In the genomic region with DNA sequence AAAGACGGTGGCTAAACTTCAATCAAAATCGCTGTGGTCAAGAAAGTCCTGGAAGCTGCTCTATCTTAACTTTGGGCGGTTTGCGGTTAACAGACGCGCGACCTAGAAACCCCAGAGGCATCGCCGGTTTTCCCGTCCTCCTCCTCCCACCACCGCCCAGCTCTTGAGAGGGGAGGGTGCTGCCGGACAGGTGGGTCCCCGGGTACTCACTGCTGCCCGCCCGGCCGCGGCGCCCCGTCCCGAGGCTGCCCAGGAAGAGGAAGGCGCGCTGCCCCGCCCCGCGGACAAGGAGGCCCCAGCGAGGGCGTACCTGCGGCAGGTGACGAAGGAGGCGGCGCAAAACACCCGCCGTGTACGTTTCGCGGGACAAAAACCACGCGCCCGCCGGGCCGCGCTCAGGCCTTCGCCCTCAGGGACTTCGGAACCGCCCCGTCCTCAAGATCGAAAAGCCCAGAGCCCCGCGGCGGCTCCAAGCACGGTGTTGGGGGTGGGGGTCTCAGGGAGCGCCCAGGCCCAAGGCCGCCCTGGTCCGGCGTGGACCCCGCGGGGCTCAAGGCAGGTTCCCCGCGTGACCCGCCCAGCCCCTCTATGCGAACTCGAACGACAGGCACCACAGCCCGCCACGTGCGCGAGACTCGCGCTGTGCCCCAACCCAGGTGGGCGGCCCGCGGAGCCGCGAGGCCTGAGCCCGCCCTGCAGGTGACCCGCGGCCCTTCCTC, we compare ENCODE assay signal across 8 cellular contexts. TPM values are rescaled to one million over a fixed set of nuclear protein-coding genes. Genes with fewer than 3 reads are reported as not detected.
DNase-seq lines count a peak whose midpoint lies in the region; ATAC-seq and TF ChIP-seq lines count a peak whose summit lies in the region.

TSS of gene SH3YL1 (minus strand) at position 259 of the 719 bp plus-strand sequence. CDS start at position 211, 48 bp downstream.

- H3K27me3 ChIP-seq in DOHH2 (ENCODE audit: control insufficient read depth, low read length) (no peaks in the 10 kb centered on the region), HCT116 (ENCODE audit: insufficient read depth, low read length) (no peaks in the 10 kb centered on the region), thyroid gland (no peaks in the 10 kb centered on the region)

- 0 to 1% methylated on average over 3 to 30 of the region's 77 CpGs for WGBS in thyroid gland, 2 donors

- peaks cover 32% of the 10 kb centered on the region for H4K20me1 ChIP-seq in DOHH2 (ENCODE audit: control insufficient read depth, insufficient read depth, low read depth, low read length)
- peaks cover 18% of the 10 kb centered on the region; the same call in 1 of the 2 replicates for H4K20me1 ChIP-seq in HCT116 (ENCODE audit: insufficient read depth)

- H3K4me3 ChIP-seq in DOHH2 (ENCODE audit: low read length) (peak within 1 kb of the TSS; percentile 100), HCT116 (replicated peaks in 1 of 2; ENCODE audit: low read depth in 1 of 2, low read length in 2 of 2) (peak within 1 kb of the TSS; percentile 82 to 96), fibroblast of mammary gland (ENCODE audit: control insufficient read depth, low read depth, low read length) (peak within 1 kb of the TSS; percentile 93), thyroid gland (replicated peaks in 1 of 3) (peak within 1 kb of the TSS; percentile 64 to 71 (median 70))

- TF ChIP-seq POLR2A in HCT116 (IDR thresholded peaks at IDR 0.05; ENCODE audit: borderline replicate concordance, extremely low read depth, insufficient read depth, insufficient read length) (no peak), thyroid gland (IDR thresholded peaks at IDR 0.05) (peak in 1 of 2 donors; percentile 88)

- no peaks in the 10 kb centered on the region for H3F3A ChIP-seq in DOHH2 (ENCODE audit: control insufficient read depth, insufficient read depth)

- peak; percentile 57 for ATAC-seq in HCT116
- ATAC-seq in activated T-cell treated with anti-CD3 and anti-CD28 coated beads, Interleukin-2, amount 50 U/mL, for 72 hours (replicated peaks in 1 of 2) = peak; percentile 30 to 43
- ATAC-seq in GM18520 (IDR thresholded peaks at IDR 0.05; ENCODE audit: unreplicated experiment) = no peak

- peaks cover 0 to 2% of the 10 kb centered on the region in 2 donors for H3K9me3 Mint-ChIP-seq in activated T-cell treated with anti-CD3 and anti-CD28 coated beads, Interleukin-2, amount 50 U/mL, for 72 hours
- peaks cover 45% of the 10 kb centered on the region for H3K9me3 Mint-ChIP-seq in nephron progenitor cell

- no peak for TF ChIP-seq CTCF in DOHH2 (IDR thresholded peaks at IDR 0.05; ENCODE audit: low read depth, low read length, poor library complexity, severe bottlenecking)
- no peak for TF ChIP-seq CTCF in HCT116 (IDR thresholded peaks at IDR 0.05 in 2 of 3, conservative IDR thresholded peaks at IDR 0.05 in 1 of 3; ENCODE audit: borderline replicate concordance in 1 of 3, insufficient read depth in 1 of 3, low read depth in 2 of 3, low read length in 2 of 3)
- TF ChIP-seq CTCF in fibroblast of mammary gland (conservative IDR thresholded peaks at IDR 0.05; ENCODE audit: control insufficient read depth, insufficient read depth, low read depth, low read length) = no peak
- TF ChIP-seq CTCF in nephron progenitor cell (IDR thresholded peaks at IDR 0.05) = no peak
- no peak for TF ChIP-seq CTCF in thyroid gland (IDR thresholded peaks at IDR 0.05)

- CTCF ChIA-PET in HCT116 (lab: Charles Lee) = interaction anchor here (0.7 kb wide), 1 partner anchor 69 kb away, joined by 3 read pairs; no protein-coding TSS in a partner anchor

- H3K27ac Mint-ChIP-seq in activated T-cell treated with anti-CD3 and anti-CD28 coated beads, Interleukin-2, amount 50 U/mL, for 72 hours = peak within 1 kb of the TSS; percentile 93
- H3K27ac Mint-ChIP-seq in nephron progenitor cell = peak within 1 kb of the TSS; percentile 79

- no peaks in the 10 kb centered on the region for H3K9me2 ChIP-seq in DOHH2 (replicated peaks; ENCODE audit: control insufficient read depth, low read length)
- no peaks in the 10 kb centered on the region for H3K9me2 ChIP-seq in HCT116 (ENCODE audit: insufficient read depth)

- H3K27ac ChIP-seq in DOHH2 (ENCODE audit: low read depth, low read length) (peak within 1 kb of the TSS; percentile 55; the same call in 1 of the 2 replicates), HCT116 (ENCODE audit: low read depth, low read length) (peak within 1 kb of the TSS; percentile 80), thyroid gland (peak within 1 kb of the TSS; percentile 71 to 89 (median 81))

- RAD21 ChIA-PET in HCT116 (lab: Charles Lee; ENCODE audit: low non-redundant PET in 1 of 2, low total read pairs in 2 of 2, uncharacterized antibody in 2 of 2, unreplicated experiment in 2 of 2) = no interaction called here

- no peak within 1 kb of the TSS for H2AFZ ChIP-seq in HCT116 (ENCODE audit: low read depth, low read length, poor library complexity, severe bottlenecking)

- H3K4me1 ChIP-seq in DOHH2 (ENCODE audit: control insufficient read depth, low read length) (peaks cover 42% of the 10 kb centered on the region), HCT116 (ENCODE audit: control insufficient read depth in 1 of 2, insufficient read depth in 2 of 2, low read length in 2 of 2) (peaks cover 12 to 27% of the 10 kb centered on the region in 2 experiments; a peak in 3 of 4 replicates), thyroid gland (peaks cover 15 to 22% of the 10 kb centered on the region in 2 donors)

- H3K36me3 ChIP-seq in DOHH2 (ENCODE audit: control insufficient read depth, low read length) = peaks cover 38% of the 10 kb centered on the region
- H3K36me3 ChIP-seq in HCT116 (ENCODE audit: control insufficient read depth in 1 of 2, insufficient read depth in 2 of 2, low read length in 2 of 2) = peaks cover 0 to under 1% of the 10 kb centered on the region in 2 experiments; a peak in 2 of 4 replicates
- no peaks in the 10 kb centered on the region for H3K36me3 ChIP-seq in thyroid gland

- no peaks in the 10 kb centered on the region for H3K27me3 Mint-ChIP-seq in activated T-cell treated with anti-CD3 and anti-CD28 coated beads, Interleukin-2, amount 50 U/mL, for 72 hours (ENCODE audit: low read depth)
- peaks cover 31% of the 10 kb centered on the region for H3K27me3 Mint-ChIP-seq in nephron progenitor cell (ENCODE audit: low read depth, poor library complexity)

- peaks cover 32% of the 10 kb centered on the region for H3K4me1 Mint-ChIP-seq in activated T-cell treated with anti-CD3 and anti-CD28 coated beads, Interleukin-2, amount 50 U/mL, for 72 hours (ENCODE audit: low read depth)
- H3K4me1 Mint-ChIP-seq in nephron progenitor cell = peaks cover 24% of the 10 kb centered on the region

- TF ChIP-seq RAD21 in HCT116 (IDR thresholded peaks at IDR 0.05; ENCODE audit: low read depth) = no peak

- intact Hi-C loops in HCT116 (cut with micrococcal nuclease) (loop anchor here (2.0 kb wide), 1 partner anchor 413 kb away; the partner anchor contains the start of gene TMEM18), thyroid gland (cut with DNase I) (loop anchor here (10.0 kb wide), 1 partner anchor 371 kb away; no protein-coding TSS in a partner anchor)

- POLR2A ChIA-PET in HCT116 (lab: Charles Lee) = no interaction called here

- DNase-seq in HCT116 (ENCODE audit: low read depth, low spot score) (peak; percentile 16), NCI-H460 (ENCODE audit: extremely low read depth, low read depth) (no peak), fibroblast of mammary gland (ENCODE audit: low read depth) (no peak), nephron progenitor cell (no peak), thyroid gland (peak; percentile 88 to 90)
- peak; percentile 57 to 64 for DNase-seq in activated T-cell treated with anti-CD3 and anti-CD28 coated beads, Interleukin-2, amount 50 U/mL, for 72 hours

- H3K9ac ChIP-seq in HCT116 (ENCODE audit: low read length) = peak within 1 kb of the TSS; percentile 94

- BruUV-seq in HCT116 (replicated peaks; lab: Mats Ljungman, UMichigan) = no TSS peak

- peaks cover 55% of the 10 kb centered on the region for H3K79me2 ChIP-seq in DOHH2 (ENCODE audit: control insufficient read depth, low read length)
- H3K79me2 ChIP-seq in HCT116 (ENCODE audit: insufficient read depth, low read length) = peaks cover 53% of the 10 kb centered on the region

- peak within 1 kb of the TSS; percentile 90 to 93 for H3K4me3 Mint-ChIP-seq in activated T-cell treated with anti-CD3 and anti-CD28 coated beads, Interleukin-2, amount 50 U/mL, for 72 hours
- H3K4me3 Mint-ChIP-seq in nephron progenitor cell = peak within 1 kb of the TSS; percentile 92

- H3K9me3 ChIP-seq in DOHH2 (ENCODE audit: control insufficient read depth, insufficient read depth, low read length) (no peaks in the 10 kb centered on the region), HCT116 (ENCODE audit: control insufficient read depth in 1 of 2, insufficient read depth in 1 of 2, low read depth in 1 of 2, low read length in 2 of 2) (peaks cover 0 to 1% of the 10 kb centered on the region in 2 experiments; a peak in 1 of 4 replicates), thyroid gland (no peaks in the 10 kb centered on the region)

- peaks cover 5 to 12% of the 10 kb centered on the region in 2 donors for H3K36me3 Mint-ChIP-seq in activated T-cell treated with anti-CD3 and anti-CD28 coated beads, Interleukin-2, amount 50 U/mL, for 72 hours (ENCODE audit: insufficient read depth in 2 of 2)
- H3K36me3 Mint-ChIP-seq in nephron progenitor cell (ENCODE audit: low read depth) = peaks cover 48% of the 10 kb centered on the region

- H3K4me2 ChIP-seq in DOHH2 (ENCODE audit: low read length) (peak within 1 kb of the TSS; percentile 93), HCT116 (ENCODE audit: low read length) (peak within 1 kb of the TSS; percentile 83)

TF ChIP-seq in HCT116, 20 proteins besides CTCF, POLR2A, EP300 and RAD21 (continues in another document):
- TF ChIP-seq SP1 (IDR thresholded peaks at IDR 0.05; ENCODE audit: low read depth) = peak; percentile 17; the same call in 1 of the 2 replicates
- no peak for TF ChIP-seq FOSL1 (IDR thresholded peaks at IDR 0.05; ENCODE audit: low read depth)
- TF ChIP-seq ZFX (IDR thresholded peaks at IDR 0.05) = peak; percentile 46; the same call in 1 of the 2 replicates
- TF ChIP-seq, protein P1, sequence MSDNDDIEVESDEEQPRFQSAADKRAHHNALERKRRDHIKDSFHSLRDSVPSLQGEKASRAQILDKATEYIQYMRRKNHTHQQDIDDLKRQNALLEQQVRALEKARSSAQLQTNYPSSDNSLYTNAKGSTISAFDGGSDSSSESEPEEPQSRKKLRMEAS (IDR thresholded peaks at IDR 0.05) = peak; percentile 88
- TF ChIP-seq EZH2phosphoT487 (IDR thresholded peaks at IDR 0.05; ENCODE audit: borderline replicate concordance) = no peak
- TF ChIP-seq CBX3 (IDR thresholded peaks at IDR 0.05; ENCODE audit: low read depth) = peak; percentile 74

RNA-seq across cellular contexts. Expression of gene SH3YL1, which starts in this region (rescaled TPM):
- total RNA-seq in HCT116 (2021; ENCODE audit: unreplicated experiment) (32.8 TPM), thyroid gland (100 to 1,000 TPM in 1 of 4 donors, 10 to 100 TPM in 3; 76.5 to 128 (median 85.1) TPM)
- polyA plus RNA-seq in HCT116 (2012) = 14.2 and 21.8 TPM in 2 replicates
- 22.5 and 25.7 TPM in 2 replicates for total RNA-seq in NCI-H460 (2014; rRNA removed; shearing (Covaris generic))
- polyA plus RNA-seq in NCI-H460 (2014; cell fraction: nucleus; rRNA removed) = 30.5 and 39.0 TPM in 2 replicates
- 10 to 100 TPM; 31.6 to 37.8 TPM for total RNA-seq in activated T-cell treated with anti-CD3 and anti-CD28 coated beads, Interleukin-2, amount 50 U/mL, for 72 hours

Comparison
In these comparisons a context has a peak if more than half of its experiments do, and no peak if none do; other contexts are left out.
1. DNase-seq: peak in HCT116 (single experiment), activated T-cell treated with anti-CD3 and anti-CD28 coated beads, Interleukin-2, amount 50 U/mL, for 72 hours (2 of 2) and thyroid gland (2 of 2); none in NCI-H460 (single experiment), fibroblast of mammary gland (single experiment) and nephron progenitor cell (single experiment).
2. Peak in every context shown above with its lines, with median percentiles within 50 percentile points of each other: H3K27ac ChIP-seq and H3K4me3 ChIP-seq.